ENCODE assay signal across 8 cellular contexts in genomic region chr2:177296047-177296446, GRCh38. TPM values are rescaled to one million over a fixed set of nuclear protein-coding genes. Genes with fewer than 3 reads are reported as not detected.
DNase-seq lines count a peak whose midpoint lies in the region; ATAC-seq and TF ChIP-seq lines count a peak whose summit lies in the region.
"Had no signal": no experiment of that assay in that cellular context is flagged by ENCODE, and none has a peak within 500 bp of the region (broad histone marks: within the 10 kb centered on the region; RNA-seq: fewer than 3 reads in every experiment).

No MANE protein-coding gene starts in this region.

- no peak for ATAC-seq in lung (ENCODE audit: insufficient read depth, low FRiP score)
- ATAC-seq in HG03469 (IDR thresholded peaks at IDR 0.05; ENCODE audit: unreplicated experiment) = no peak

- WGBS in lung, 2 donors = 54 to 59% methylated on average over 3 of the region's 3 CpGs

- H3K27ac Mint-ChIP-seq in MCF 10A (ENCODE audit: low read depth, unreplicated experiment) = no peak overlapping the region
- no peak overlapping the region for H3K27ac Mint-ChIP-seq in activated CD4-positive, alpha-beta T cell treated with anti-CD3 and anti-CD28 coated beads, Interleukin-2, amount 10 ng/mL, durations not matched to agents 24 days and 14 days
- H3K27ac Mint-ChIP-seq: T-helper 1 cell treated with Interleukin-12 subunit alpha and Interleukin-12 subunit beta and Interleukin-4 antibody, amounts not matched to agents 30 μg/mL and 1 μg/mL, for 36 hours had no signal

- POLR2A ChIA-PET in MCF 10A (lab: Yijun Ruan, JAX) = interaction anchor here (0.8 to 5.3 kb wide), 17 partner anchors 9 to 131 kb away, joined by 3 to 77 read pairs (median 6); partner anchors contain the start of gene NFE2L2

- no peaks in the 10 kb centered on the region for H3K36me3 ChIP-seq in lung (ENCODE audit: control insufficient read depth in 2 of 2, insufficient read depth in 2 of 2, low read length in 2 of 2)

- CTCF ChIA-PET in MCF 10A (lab: Yijun Ruan, JAX) = interaction anchor here (0.6 to 3.4 kb wide), 28 partner anchors 8 to 139 kb away, joined by 3 to 36 read pairs (median 5); partner anchors contain the start of gene NFE2L2

- peak; percentile 25 for TF ChIP-seq CTCF in GM13976 (IDR thresholded peaks at IDR 0.05; ENCODE audit: borderline replicate concordance, control extremely low read depth, extremely low read depth, insufficient read depth, missing control alignments)
- peak; percentile 32 for TF ChIP-seq CTCF in MCF 10A (IDR thresholded peaks at IDR 0.05; ENCODE audit: unreplicated experiment)
- TF ChIP-seq CTCF in lung (IDR thresholded peaks at IDR 0.05; ENCODE audit: control extremely low read depth, extremely low read depth) = peak; percentile 27

- H3K27me3 ChIP-seq in lung (ENCODE audit: control insufficient read depth, insufficient read depth) = no peaks in the 10 kb centered on the region

- H3K4me1 ChIP-seq in lung (ENCODE audit: control insufficient read depth in 2 of 2, insufficient read depth in 2 of 2, low read length in 2 of 2) = peaks cover 0 to 4% of the 10 kb centered on the region in 2 donors

- H3K4me1 Mint-ChIP-seq in MCF 10A (ENCODE audit: insufficient read depth, unreplicated experiment) = no peaks in the 10 kb centered on the region
- H3K4me1 Mint-ChIP-seq in activated CD4-positive, alpha-beta T cell treated with anti-CD3 and anti-CD28 coated beads, Interleukin-2, amount 10 ng/mL, durations not matched to agents 24 days and 14 days = peaks cover 34% of the 10 kb centered on the region

- no peaks in the 10 kb centered on the region for H3K9me3 ChIP-seq in lung (ENCODE audit: control insufficient read depth in 2 of 2, insufficient read depth in 1 of 2, low read length in 1 of 2)

- no peak overlapping the region for H3K27ac ChIP-seq in lung (ENCODE audit: low read depth in 1 of 2, low read length in 1 of 2)

- peaks cover 10% of the 10 kb centered on the region for H3K36me3 Mint-ChIP-seq in MCF 10A (ENCODE audit: insufficient read depth, unreplicated experiment)
- no peaks in the 10 kb centered on the region for H3K36me3 Mint-ChIP-seq in activated CD4-positive, alpha-beta T cell treated with anti-CD3 and anti-CD28 coated beads, Interleukin-2, amount 10 ng/mL, durations not matched to agents 24 days and 14 days (ENCODE audit: low read depth)

- in situ Hi-C loops in GM13976 (cut with MboI; ENCODE audit: low sequenced_read_pairs, unreplicated experiment) = no loop called here

- DNase-seq in GM13976 (ENCODE audit: low spot score) = peak; percentile 63
- DNase-seq in Kasumi-1 (lab: John Stamatoyannopoulos, UW) = peak; percentile 37 to 40
- DNase-seq in MCF 10A (ENCODE audit: unreplicated experiment) = peak; percentile 42
- DNase-seq in lung (ENCODE audit: low spot score) = no peak
- DNase-seq in activated CD4-positive, alpha-beta T cell treated with anti-CD3 and anti-CD28 coated beads, Interleukin-2, amount 10 ng/mL, durations not matched to agents 24 days and 14 days = no peak
- DNase-seq in iPS-NIHi7 (ENCODE audit: extremely low spot score) = no peak

- no TSS peak for BruUV-seq in MCF 10A (replicated peaks; lab: Mats Ljungman, UMichigan)

- no peaks in the 10 kb centered on the region for H3K9me3 Mint-ChIP-seq in MCF 10A (ENCODE audit: unreplicated experiment)
- peaks cover 3% of the 10 kb centered on the region for H3K9me3 Mint-ChIP-seq in activated CD4-positive, alpha-beta T cell treated with anti-CD3 and anti-CD28 coated beads, Interleukin-2, amount 10 ng/mL, durations not matched to agents 24 days and 14 days
- H3K9me3 Mint-ChIP-seq: T-helper 1 cell treated with Interleukin-12 subunit alpha and Interleukin-12 subunit beta and Interleukin-4 antibody, amounts not matched to agents 30 μg/mL and 1 μg/mL, for 36 hours had no signal

- H3K4me3 Mint-ChIP-seq in MCF 10A (ENCODE audit: unreplicated experiment) = no peak overlapping the region
- H3K4me3 Mint-ChIP-seq in activated CD4-positive, alpha-beta T cell treated with anti-CD3 and anti-CD28 coated beads, Interleukin-2, amount 10 ng/mL, durations not matched to agents 24 days and 14 days = no peak overlapping the region
- H3K4me3 Mint-ChIP-seq: T-helper 1 cell treated with Interleukin-12 subunit alpha and Interleukin-12 subunit beta and Interleukin-4 antibody, amounts not matched to agents 30 μg/mL and 1 μg/mL, for 36 hours had no signal

- no peaks in the 10 kb centered on the region for H3K27me3 Mint-ChIP-seq in MCF 10A (ENCODE audit: insufficient read depth, unreplicated experiment)
- H3K27me3 Mint-ChIP-seq in activated CD4-positive, alpha-beta T cell treated with anti-CD3 and anti-CD28 coated beads, Interleukin-2, amount 10 ng/mL, durations not matched to agents 24 days and 14 days = no peaks in the 10 kb centered on the region

- H3K4me3 ChIP-seq in lung = no peak overlapping the region

- intact Hi-C loops in MCF 10A (cut with micrococcal nuclease) = loop anchor here (1.0 to 5.0 kb wide), 4 partner anchors 33 to 132 kb away; no protein-coding TSS in a partner anchor
- intact Hi-C loops in activated CD4-positive, alpha-beta T cell treated with anti-CD3 and anti-CD28 coated beads, Interleukin-2, amount 10 ng/mL, durations not matched to agents 24 days and 14 days (cut with micrococcal nuclease) = loop anchor here (1.0 to 5.0 kb wide), 4 partner anchors 33 to 1294 kb away; partner anchors contain the start of gene LNPK

RNA-seq across cellular contexts. Expression of gene NFE2L2, which starts 31.5 kb away (rescaled TPM):
- total RNA-seq in MCF 10A (2022) (135 and 180 TPM in 2 replicates), lung (100 to 1,000 TPM in 1 of 2 donors, 10 to 100 TPM in 1; 94.6 to 145 TPM)
- polyA plus RNA-seq in lung = 10 to 100 TPM; 45.5 to 66.6 TPM
- total RNA-seq in activated CD4-positive, alpha-beta T cell treated with anti-CD3 and anti-CD28 coated beads, Interleukin-2, amount 10 ng/mL, durations not matched to agents 24 days and 14 days = 63.5 and 63.7 TPM in 2 replicates

Comparison
In these comparisons a context has a peak if more than half of its experiments do, and no peak if none do; other contexts are left out.
1. DNase-seq: peak in GM13976 (single experiment), Kasumi-1 (2 of 2) and MCF 10A (single experiment); none in lung (single experiment), activated CD4-positive, alpha-beta T cell treated with anti-CD3 and anti-CD28 coated beads, Interleukin-2, amount 10 ng/mL, durations not matched to agents 24 days and 14 days (single experiment) and iPS-NIHi7 (single experiment).
2. Peak in every context shown above with its lines, with median percentiles within 50 percentile points of each other: CTCF ChIP-seq.